Comparison of ENCODE assay signal across 7 cellular contexts in the genomic region with DNA sequence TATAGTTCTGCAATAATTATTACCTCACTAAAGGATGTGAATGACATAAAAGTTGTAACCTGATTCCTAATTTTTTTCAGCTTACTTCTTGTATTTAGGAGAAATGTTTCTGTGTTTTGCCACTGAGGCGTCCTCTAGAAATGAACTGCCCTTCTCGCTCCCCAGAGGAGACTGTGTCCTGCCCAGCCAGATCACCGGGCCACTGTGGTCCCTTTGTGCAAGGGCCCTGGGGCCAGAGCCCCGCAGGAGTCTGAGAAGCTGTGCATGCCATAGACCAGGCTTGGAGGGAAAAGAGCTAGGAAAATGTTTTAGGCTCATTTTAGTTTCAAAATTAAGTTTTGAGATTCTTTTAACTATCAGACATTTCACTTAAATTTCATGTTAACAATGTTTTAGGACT. TPM values are rescaled to one million over a fixed set of nuclear protein-coding genes. Genes with fewer than 3 reads are reported as not detected.
"Had no signal": no experiment of that assay in that cellular context is flagged by ENCODE, and none has a peak within 500 bp of the region (broad histone marks: within the 10 kb centered on the region; RNA-seq: fewer than 3 reads in every experiment).

No MANE protein-coding gene starts in this region.

- H3K4me3 Mint-ChIP-seq: IgD-negative memory B cell had no signal

- ATAC-seq: K562 had no signal

- DNase-seq: IMR-90, KBM-7, KG1 had no signal

- H3K4me3 ChIP-seq: K562 had no signal

- H3K36me3 Mint-ChIP-seq: IgD-negative memory B cell had no signal

- H3K27ac ChIP-seq: HL-60 had no signal

- H3K4me1 Mint-ChIP-seq: IgD-negative memory B cell had no signal

- H3K27ac Mint-ChIP-seq: IgD-negative memory B cell had no signal

- H3K9me3 Mint-ChIP-seq: IgD-negative memory B cell had no signal

RNA-seq across cellular contexts. Expression of a gene that starts 31.1 kb away (rescaled TPM):
- total RNA-seq: HT1080, IMR-90, K562 had no signal
- polyA plus RNA-seq: IMR-90 had no signal
